In the genomic region with DNA sequence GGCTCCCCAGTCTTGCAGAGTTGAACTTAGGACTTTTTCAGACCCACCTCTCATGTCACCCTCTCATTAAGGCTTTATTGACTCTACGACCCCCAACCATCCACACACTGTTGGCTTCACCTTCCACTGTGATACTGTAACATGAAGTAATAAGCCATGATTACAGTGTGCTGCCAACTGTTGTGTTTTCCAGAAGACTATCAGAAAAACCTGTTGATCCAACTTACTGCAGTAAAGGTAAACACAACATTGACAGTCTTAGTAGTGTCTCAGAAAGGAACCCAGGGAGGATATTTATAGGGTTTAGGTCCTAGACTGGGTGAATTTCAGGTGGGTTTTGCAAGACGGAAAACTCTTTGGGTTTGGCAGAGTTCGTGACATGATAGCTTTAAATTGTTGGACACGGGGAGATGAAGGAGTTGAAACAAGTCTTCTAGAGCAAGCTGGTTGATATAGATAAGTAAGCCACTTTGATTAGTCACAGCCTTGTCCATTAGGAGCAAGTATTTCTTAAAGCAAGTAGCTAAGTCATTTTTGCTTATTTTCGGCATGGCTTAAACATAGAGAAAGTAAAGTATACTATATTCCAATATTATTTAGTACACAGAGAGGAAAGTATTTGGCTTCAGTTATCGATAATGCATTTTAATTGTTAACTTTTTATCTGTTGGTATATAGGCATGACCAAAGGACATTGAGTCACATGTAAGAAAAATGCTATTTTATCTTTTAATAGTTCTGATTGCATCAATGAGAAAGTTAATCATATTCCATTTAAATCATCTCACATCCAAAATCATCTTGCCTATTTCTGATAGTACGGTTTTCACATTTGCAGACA, we compare ENCODE assay signal across 1 cellular context.
TF ChIP-seq lines count a peak whose summit lies in the region.

No MANE protein-coding gene starts in this region.

TF ChIP-seq in K562, 482 proteins besides CTCF, POLR2A, EP300 and RAD21 (continued from another document and continues in another):
- TF ChIP-seq, protein P1, sequence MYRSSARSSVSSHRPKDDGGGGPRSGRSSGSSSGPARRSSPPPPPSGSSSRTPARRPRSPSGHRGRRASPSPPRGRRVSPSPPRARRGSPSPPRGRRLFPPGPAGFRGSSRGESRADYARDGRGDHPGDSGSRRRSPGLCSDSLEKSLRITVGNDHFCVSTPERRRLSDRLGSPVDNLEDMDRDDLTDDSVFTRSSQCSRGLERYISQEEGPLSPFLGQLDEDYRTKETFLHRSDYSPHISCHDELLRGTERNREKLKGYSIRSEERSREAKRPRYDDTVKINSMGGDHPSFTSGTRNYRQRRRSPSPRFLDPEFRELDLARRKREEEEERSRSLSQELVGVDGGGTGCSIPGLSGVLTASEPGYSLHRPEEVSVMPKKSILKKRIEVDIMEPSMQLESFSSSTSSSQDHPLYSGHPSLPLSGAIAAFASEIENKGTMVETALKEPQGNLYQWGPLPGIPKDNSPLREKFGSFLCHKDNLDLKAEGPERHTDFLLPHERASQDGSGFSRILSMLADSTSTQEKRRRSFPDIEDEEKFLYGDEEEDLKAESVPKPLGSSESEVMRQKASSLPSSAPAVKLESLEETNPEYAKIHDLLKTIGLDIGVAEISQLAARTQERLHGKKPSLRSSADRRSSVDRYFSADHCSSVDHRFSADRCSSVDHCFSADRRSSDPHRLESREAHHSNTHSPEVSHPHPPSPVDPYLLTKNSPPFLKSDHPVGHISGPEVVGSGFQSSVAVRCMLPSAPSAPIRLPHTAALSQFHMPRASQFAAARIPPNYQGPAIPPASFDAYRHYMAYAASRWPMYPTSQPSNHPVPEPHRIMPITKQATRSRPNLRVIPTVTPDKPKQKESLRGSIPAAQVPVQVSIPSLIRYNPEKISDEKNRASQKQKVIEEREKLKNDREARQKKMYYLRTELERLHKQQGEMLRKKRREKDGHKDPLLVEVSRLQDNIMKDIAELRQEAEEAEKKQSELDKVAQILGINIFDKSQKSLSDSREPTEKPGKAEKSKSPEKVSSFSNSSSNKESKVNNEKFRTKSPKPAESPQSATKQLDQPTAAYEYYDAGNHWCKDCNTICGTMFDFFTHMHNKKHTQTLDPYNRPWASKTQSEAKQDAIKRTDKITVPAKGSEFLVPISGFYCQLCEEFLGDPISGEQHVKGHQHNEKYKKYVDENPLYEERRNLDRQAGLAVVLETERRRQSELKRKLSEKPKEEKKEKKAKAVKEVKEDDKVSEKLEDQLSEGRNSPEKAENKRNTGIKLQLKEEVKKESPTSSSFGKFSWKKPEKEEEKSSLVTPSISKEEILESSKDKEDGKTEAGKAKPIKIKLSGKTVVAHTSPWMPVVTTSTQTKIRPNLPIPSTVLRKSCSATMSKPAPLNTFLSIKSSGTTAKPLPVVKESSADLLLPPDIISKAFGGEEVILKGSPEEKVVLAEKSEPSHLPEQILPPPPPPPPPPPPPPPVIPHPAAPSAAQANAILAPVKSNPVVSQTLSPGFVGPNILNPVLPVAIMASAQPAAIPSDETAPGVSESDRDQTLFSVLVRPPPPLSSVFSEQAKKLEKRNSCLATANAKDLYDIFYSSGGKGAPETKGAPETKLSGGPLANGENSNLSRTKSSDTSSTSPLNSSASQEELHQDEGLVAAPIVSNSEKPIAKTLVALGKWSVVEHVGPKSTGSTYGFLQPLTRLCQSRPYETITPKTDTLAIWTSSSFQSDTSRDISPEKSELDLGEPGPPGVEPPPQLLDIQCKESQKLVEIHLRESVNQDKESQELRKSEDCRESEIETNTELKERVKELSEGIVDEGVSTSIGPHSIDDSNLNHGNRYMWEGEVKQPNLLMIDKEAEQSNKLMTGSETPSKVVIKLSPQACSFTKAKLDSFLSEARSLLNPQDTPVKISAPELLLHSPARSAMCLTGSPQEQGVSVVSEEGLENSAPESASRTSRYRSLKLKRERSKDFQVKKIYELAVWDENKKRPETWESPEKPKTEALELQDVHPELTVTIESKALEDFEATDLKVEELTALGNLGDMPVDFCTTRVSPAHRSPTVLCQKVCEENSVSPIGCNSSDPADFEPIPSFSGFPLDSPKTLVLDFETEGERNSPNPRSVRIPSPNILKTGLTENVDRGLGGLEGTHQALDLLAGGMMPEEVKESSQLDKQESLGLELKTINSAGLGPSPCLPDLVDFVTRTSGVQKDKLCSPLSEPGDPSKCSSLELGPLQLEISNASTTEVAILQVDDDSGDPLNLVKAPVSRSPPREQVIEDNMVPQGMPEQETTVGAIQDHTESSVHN (IDR thresholded peaks at IDR 0.05; ENCODE audit: borderline replicate concordance in 1 of 2, low read depth in 1 of 2), result no peak
- TF ChIP-seq CBFA2T3 (IDR thresholded peaks at IDR 0.05), result peak; percentile 91
- no peak for TF ChIP-seq ZNF140 (CRISPR knock-in tag; IDR thresholded peaks at IDR 0.05)
- TF ChIP-seq FOXP1 (CRISPR knock-in tag; IDR thresholded peaks at IDR 0.05), result no peak
- TF ChIP-seq SRSF3 (IDR thresholded peaks at IDR 0.05; ENCODE audit: insufficient read depth, low read length), result no peak
- TF ChIP-seq TFAM (CRISPR knock-in tag; conservative IDR thresholded peaks at IDR 0.05), result no peak
- TF ChIP-seq, protein P2, sequence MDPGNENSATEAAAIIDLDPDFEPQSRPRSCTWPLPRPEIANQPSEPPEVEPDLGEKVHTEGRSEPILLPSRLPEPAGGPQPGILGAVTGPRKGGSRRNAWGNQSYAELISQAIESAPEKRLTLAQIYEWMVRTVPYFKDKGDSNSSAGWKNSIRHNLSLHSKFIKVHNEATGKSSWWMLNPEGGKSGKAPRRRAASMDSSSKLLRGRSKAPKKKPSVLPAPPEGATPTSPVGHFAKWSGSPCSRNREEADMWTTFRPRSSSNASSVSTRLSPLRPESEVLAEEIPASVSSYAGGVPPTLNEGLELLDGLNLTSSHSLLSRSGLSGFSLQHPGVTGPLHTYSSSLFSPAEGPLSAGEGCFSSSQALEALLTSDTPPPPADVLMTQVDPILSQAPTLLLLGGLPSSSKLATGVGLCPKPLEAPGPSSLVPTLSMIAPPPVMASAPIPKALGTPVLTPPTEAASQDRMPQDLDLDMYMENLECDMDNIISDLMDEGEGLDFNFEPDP (CRISPR knock-in tag; IDR thresholded peaks at IDR 0.05), result no peak
- TF ChIP-seq, protein P3, sequence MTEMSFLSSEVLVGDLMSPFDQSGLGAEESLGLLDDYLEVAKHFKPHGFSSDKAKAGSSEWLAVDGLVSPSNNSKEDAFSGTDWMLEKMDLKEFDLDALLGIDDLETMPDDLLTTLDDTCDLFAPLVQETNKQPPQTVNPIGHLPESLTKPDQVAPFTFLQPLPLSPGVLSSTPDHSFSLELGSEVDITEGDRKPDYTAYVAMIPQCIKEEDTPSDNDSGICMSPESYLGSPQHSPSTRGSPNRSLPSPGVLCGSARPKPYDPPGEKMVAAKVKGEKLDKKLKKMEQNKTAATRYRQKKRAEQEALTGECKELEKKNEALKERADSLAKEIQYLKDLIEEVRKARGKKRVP (CRISPR knock-in tag; IDR thresholded peaks at IDR 0.05), result no peak
- TF ChIP-seq GABPA (tag; conservative IDR thresholded peaks at IDR 0.05; ENCODE audit: low read depth), result no peak
- no peak for TF ChIP-seq ATF1 (CRISPR knock-in tag; IDR thresholded peaks at IDR 0.05)
- TF ChIP-seq ATF1 (tag; IDR thresholded peaks at IDR 0.05), result peak; percentile 33; the same call in 1 of the 2 replicates
- TF ChIP-seq GATA2 (CRISPR knock-in tag; IDR thresholded peaks at IDR 0.05), result peak; percentile 63; the same call in 1 of the 2 replicates
- TF ChIP-seq, protein P4, sequence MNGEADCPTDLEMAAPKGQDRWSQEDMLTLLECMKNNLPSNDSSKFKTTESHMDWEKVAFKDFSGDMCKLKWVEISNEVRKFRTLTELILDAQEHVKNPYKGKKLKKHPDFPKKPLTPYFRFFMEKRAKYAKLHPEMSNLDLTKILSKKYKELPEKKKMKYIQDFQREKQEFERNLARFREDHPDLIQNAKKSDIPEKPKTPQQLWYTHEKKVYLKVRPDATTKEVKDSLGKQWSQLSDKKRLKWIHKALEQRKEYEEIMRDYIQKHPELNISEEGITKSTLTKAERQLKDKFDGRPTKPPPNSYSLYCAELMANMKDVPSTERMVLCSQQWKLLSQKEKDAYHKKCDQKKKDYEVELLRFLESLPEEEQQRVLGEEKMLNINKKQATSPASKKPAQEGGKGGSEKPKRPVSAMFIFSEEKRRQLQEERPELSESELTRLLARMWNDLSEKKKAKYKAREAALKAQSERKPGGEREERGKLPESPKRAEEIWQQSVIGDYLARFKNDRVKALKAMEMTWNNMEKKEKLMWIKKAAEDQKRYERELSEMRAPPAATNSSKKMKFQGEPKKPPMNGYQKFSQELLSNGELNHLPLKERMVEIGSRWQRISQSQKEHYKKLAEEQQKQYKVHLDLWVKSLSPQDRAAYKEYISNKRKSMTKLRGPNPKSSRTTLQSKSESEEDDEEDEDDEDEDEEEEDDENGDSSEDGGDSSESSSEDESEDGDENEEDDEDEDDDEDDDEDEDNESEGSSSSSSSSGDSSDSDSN (IDR thresholded peaks at IDR 0.05; ENCODE audit: borderline replicate concordance in 1 of 2, low read depth in 2 of 2, low read length in 2 of 2), result no peak
- no peak for TF ChIP-seq SLC30A9 (CRISPR knock-in tag; IDR thresholded peaks at IDR 0.05)
- TF ChIP-seq BHLHE40 (IDR thresholded peaks at IDR 0.05; ENCODE audit: low read length), result 0 out of 2 replicates have a peak, but pooled peaks have one; percentile 6
- TF ChIP-seq, protein P5, sequence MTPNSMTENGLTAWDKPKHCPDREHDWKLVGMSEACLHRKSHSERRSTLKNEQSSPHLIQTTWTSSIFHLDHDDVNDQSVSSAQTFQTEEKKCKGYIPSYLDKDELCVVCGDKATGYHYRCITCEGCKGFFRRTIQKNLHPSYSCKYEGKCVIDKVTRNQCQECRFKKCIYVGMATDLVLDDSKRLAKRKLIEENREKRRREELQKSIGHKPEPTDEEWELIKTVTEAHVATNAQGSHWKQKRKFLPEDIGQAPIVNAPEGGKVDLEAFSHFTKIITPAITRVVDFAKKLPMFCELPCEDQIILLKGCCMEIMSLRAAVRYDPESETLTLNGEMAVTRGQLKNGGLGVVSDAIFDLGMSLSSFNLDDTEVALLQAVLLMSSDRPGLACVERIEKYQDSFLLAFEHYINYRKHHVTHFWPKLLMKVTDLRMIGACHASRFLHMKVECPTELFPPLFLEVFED (CRISPR knock-in tag; conservative IDR thresholded peaks at IDR 0.05), result no peak
- TF ChIP-seq KDM2B (CRISPR knock-in tag; IDR thresholded peaks at IDR 0.05), result no peak
- TF ChIP-seq, protein P6, sequence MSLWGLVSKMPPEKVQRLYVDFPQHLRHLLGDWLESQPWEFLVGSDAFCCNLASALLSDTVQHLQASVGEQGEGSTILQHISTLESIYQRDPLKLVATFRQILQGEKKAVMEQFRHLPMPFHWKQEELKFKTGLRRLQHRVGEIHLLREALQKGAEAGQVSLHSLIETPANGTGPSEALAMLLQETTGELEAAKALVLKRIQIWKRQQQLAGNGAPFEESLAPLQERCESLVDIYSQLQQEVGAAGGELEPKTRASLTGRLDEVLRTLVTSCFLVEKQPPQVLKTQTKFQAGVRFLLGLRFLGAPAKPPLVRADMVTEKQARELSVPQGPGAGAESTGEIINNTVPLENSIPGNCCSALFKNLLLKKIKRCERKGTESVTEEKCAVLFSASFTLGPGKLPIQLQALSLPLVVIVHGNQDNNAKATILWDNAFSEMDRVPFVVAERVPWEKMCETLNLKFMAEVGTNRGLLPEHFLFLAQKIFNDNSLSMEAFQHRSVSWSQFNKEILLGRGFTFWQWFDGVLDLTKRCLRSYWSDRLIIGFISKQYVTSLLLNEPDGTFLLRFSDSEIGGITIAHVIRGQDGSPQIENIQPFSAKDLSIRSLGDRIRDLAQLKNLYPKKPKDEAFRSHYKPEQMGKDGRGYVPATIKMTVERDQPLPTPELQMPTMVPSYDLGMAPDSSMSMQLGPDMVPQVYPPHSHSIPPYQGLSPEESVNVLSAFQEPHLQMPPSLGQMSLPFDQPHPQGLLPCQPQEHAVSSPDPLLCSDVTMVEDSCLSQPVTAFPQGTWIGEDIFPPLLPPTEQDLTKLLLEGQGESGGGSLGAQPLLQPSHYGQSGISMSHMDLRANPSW (CRISPR knock-in tag; IDR thresholded peaks at IDR 0.05), result no peak
- TF ChIP-seq, protein P7, sequence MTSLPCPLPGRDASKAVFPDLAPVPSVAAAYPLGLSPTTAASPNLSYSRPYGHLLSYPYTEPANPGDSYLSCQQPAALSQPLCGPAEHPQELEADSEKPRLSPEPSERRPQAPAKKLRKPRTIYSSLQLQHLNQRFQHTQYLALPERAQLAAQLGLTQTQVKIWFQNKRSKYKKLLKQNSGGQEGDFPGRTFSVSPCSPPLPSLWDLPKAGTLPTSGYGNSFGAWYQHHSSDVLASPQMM (CRISPR knock-in tag; IDR thresholded peaks at IDR 0.05), result no peak
- TF ChIP-seq ZKSCAN3 (CRISPR knock-in tag; IDR thresholded peaks at IDR 0.05), result no peak
- peak; percentile 50 for TF ChIP-seq NFIC (IDR thresholded peaks at IDR 0.05)
- TF ChIP-seq, protein P8, sequence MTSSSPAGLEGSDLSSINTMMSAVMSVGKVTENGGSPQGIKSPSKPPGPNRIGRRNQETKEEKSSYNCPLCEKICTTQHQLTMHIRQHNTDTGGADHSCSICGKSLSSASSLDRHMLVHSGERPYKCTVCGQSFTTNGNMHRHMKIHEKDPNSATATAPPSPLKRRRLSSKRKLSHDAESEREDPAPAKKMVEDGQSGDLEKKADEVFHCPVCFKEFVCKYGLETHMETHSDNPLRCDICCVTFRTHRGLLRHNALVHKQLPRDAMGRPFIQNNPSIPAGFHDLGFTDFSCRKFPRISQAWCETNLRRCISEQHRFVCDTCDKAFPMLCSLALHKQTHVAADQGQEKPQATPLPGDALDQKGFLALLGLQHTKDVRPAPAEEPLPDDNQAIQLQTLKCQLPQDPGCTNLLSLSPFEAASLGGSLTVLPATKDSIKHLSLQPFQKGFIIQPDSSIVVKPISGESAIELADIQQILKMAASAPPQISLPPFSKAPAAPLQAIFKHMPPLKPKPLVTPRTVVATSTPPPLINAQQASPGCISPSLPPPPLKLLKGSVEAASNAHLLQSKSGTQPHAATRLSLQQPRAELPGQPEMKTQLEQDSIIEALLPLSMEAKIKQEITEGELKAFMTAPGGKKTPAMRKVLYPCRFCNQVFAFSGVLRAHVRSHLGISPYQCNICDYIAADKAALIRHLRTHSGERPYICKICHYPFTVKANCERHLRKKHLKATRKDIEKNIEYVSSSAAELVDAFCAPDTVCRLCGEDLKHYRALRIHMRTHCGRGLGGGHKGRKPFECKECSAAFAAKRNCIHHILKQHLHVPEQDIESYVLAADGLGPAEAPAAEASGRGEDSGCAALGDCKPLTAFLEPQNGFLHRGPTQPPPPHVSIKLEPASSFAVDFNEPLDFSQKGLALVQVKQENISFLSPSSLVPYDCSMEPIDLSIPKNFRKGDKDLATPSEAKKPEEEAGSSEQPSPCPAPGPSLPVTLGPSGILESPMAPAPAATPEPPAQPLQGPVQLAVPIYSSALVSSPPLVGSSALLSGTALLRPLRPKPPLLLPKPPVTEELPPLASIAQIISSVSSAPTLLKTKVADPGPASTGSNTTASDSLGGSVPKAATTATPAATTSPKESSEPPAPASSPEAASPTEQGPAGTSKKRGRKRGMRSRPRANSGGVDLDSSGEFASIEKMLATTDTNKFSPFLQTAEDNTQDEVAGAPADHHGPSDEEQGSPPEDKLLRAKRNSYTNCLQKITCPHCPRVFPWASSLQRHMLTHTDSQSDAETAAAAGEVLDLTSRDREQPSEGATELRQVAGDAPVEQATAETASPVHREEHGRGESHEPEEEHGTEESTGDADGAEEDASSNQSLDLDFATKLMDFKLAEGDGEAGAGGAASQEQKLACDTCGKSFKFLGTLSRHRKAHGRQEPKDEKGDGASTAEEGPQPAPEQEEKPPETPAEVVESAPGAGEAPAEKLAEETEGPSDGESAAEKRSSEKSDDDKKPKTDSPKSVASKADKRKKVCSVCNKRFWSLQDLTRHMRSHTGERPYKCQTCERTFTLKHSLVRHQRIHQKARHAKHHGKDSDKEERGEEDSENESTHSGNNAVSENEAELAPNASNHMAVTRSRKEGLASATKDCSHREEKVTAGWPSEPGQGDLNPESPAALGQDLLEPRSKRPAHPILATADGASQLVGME (CRISPR knock-in tag; IDR thresholded peaks at IDR 0.05), result no peak
- no peak for TF ChIP-seq NUFIP1 (IDR thresholded peaks at IDR 0.05; ENCODE audit: partially characterized antibody)
